In genomic region chr6:85468326-85468725, GRCh38 we compare ENCODE assay signal across 21 cellular contexts. TPM values are rescaled to one million over a fixed set of nuclear protein-coding genes. Genes with fewer than 3 reads are reported as not detected.
DNase-seq lines count a peak whose midpoint lies in the region; ATAC-seq and TF ChIP-seq lines count a peak whose summit lies in the region.
"Had no signal": no experiment of that assay in that cellular context is flagged by ENCODE, and none has a peak within 500 bp of the region (broad histone marks: within the 10 kb centered on the region; RNA-seq: fewer than 3 reads in every experiment).

No MANE protein-coding gene starts in this region.

- H2AFZ ChIP-seq in trophoblast cell (ENCODE audit: insufficient read depth, low read length, poor library complexity), result no peak overlapping the region

- no peak overlapping the region for H3K9ac ChIP-seq in trophoblast cell (ENCODE audit: low read length)

- peak overlapping the region; percentile 13 for H4K91ac ChIP-seq in trophoblast cell (ENCODE audit: low read depth, low read length)

- H4K12ac ChIP-seq in trophoblast cell (ENCODE audit: low read depth, low read length), result no peak overlapping the region

- ATAC-seq in RWPE2 (ENCODE audit: low read depth), result no peak
- ATAC-seq in HG03025 (IDR thresholded peaks at IDR 0.05; ENCODE audit: low FRiP score, unreplicated experiment), result no peak
- ATAC-seq: heart right ventricle, PC-3 had no signal

- no peak for TF ChIP-seq CTCF in RWPE2 (IDR thresholded peaks at IDR 0.05; ENCODE audit: poor library complexity, severe bottlenecking)

- no peak overlapping the region for H3K14ac ChIP-seq in trophoblast cell (ENCODE audit: low read length)

- H3K4me1 ChIP-seq in RWPE2 (ENCODE audit: insufficient read depth, poor library complexity, severe bottlenecking), result peaks cover 41% of the 10 kb centered on the region
- peaks cover 0 to 4% of the 10 kb centered on the region in 2 experiments for H3K4me1 ChIP-seq in trophoblast cell (ENCODE audit: control insufficient read depth in 1 of 2, insufficient read depth in 2 of 2, low read length in 2 of 2)
- H3K4me1 ChIP-seq: HAP-1 had no signal

- no peaks in the 10 kb centered on the region for H3K79me2 ChIP-seq in trophoblast cell (ENCODE audit: control insufficient read depth, insufficient read depth, low read length, poor library complexity)

- DNase-seq in H4 (ENCODE audit: low spot score) (peak; percentile 15), RWPE2 (ENCODE audit: low spot score) (no peak), fibroblast of gingiva (ENCODE audit: low read depth) (peak; percentile 76), trophoblast cell (peak; percentile 86 to 88), putamen (ENCODE audit: low spot score) (no peak), SKM-1 treated with dmso at 0.1 percent for 144 hours (lab: John Stamatoyannopoulos, UW; ENCODE audit: unreplicated experiment) (no peak), NCI-H187 treated with DMSO at 0.1 percent for 48 hours (lab: John Stamatoyannopoulos, UW) (no peak)
- DNase-seq: amniotic stem cell; erythroblast; heart right ventricle; MV-4-11; NCI-H748 treated with DMSO at 0.1 percent for 48 hours; PC-3; stimulated activated CD4-positive, alpha-beta T cell treated with anti-CD3 and anti-CD28 coated beads, Interleukin-4, amount 100 ng/mL, for 24 hours; stimulated activated CD8-positive, alpha-beta memory T cell treated with anti-CD3 and anti-CD28 coated beads, Interleukin-4, amount 100 ng/mL, for 48 hours; SW 1271 had no signal

- no peak overlapping the region for H4K8ac ChIP-seq in trophoblast cell (ENCODE audit: low read depth, low read length)

- H3K79me1 ChIP-seq in trophoblast cell (ENCODE audit: low read length), result no peaks in the 10 kb centered on the region

- H3K18ac ChIP-seq in trophoblast cell (ENCODE audit: low read length), result no peak overlapping the region

- H2BK120ac ChIP-seq in trophoblast cell (ENCODE audit: insufficient read depth, low read length, poor library complexity), result no peak overlapping the region

- H3K23ac ChIP-seq in trophoblast cell (ENCODE audit: low read length), result no peak overlapping the region

- H3K4me3 ChIP-seq in RWPE2 (ENCODE audit: severe bottlenecking) (no peak overlapping the region), trophoblast cell (ENCODE audit: low read depth, low read length) (no peak overlapping the region)
- H3K4me3 ChIP-seq: coronary artery, HAP-1, heart right ventricle, suprapubic skin had no signal

- no peak overlapping the region for H2BK5ac ChIP-seq in trophoblast cell (ENCODE audit: low read depth, low read length, poor library complexity)

- no peak overlapping the region for H3K4ac ChIP-seq in trophoblast cell (ENCODE audit: low read depth, low read length)

- peaks cover 7% of the 10 kb centered on the region for H3K36me3 ChIP-seq in RWPE2 (ENCODE audit: low read depth)
- no peaks in the 10 kb centered on the region for H3K36me3 ChIP-seq in trophoblast cell (ENCODE audit: control insufficient read depth in 1 of 2, insufficient read depth in 2 of 2, low read length in 2 of 2)
- H3K36me3 ChIP-seq: HAP-1, suprapubic skin had no signal

- no peak overlapping the region for H2AK5ac ChIP-seq in trophoblast cell (ENCODE audit: low read length)

- H2BK12ac ChIP-seq in trophoblast cell (ENCODE audit: low read length), result no peak overlapping the region

- H3K9me3 ChIP-seq in RWPE2 (ENCODE audit: severe bottlenecking) (no peaks in the 10 kb centered on the region), trophoblast cell (ENCODE audit: insufficient read depth, low read depth, low read length) (no peaks in the 10 kb centered on the region)
- H3K9me3 ChIP-seq: HAP-1, heart right ventricle, suprapubic skin had no signal

- H3K27ac ChIP-seq in RWPE2 (ENCODE audit: poor library complexity, severe bottlenecking), result peak overlapping the region; percentile 31
- H3K27ac ChIP-seq in trophoblast cell (ENCODE audit: low read depth, low read length), result no peak overlapping the region
- H3K27ac ChIP-seq: heart right ventricle, suprapubic skin, VCaP had no signal

- no peaks in the 10 kb centered on the region for H3K27me3 ChIP-seq in RWPE2 (ENCODE audit: insufficient read depth, poor library complexity, severe bottlenecking)
- no peaks in the 10 kb centered on the region for H3K27me3 ChIP-seq in trophoblast cell (ENCODE audit: insufficient read depth, low read length)
- H3K27me3 ChIP-seq: heart right ventricle, suprapubic skin had no signal

- H3K4me2 ChIP-seq in trophoblast cell (ENCODE audit: low read length), result no peak overlapping the region

RNA-seq across cellular contexts. Expression of gene NT5E, which starts 18.4 kb away (rescaled TPM):
- total RNA-seq in H4 (2014; rRNA removed; shearing (Covaris generic)), result 0.08 and 0.15 TPM in 2 replicates
- polyA plus RNA-seq in trophoblast cell (2013), result 0.22 and 0.33 TPM in 2 replicates

Comparison
In these comparisons a context has a peak if more than half of its experiments do, and no peak if none do; other contexts are left out.
1. DNase-seq: peak in H4 (single experiment), fibroblast of gingiva (single experiment) and trophoblast cell (2 of 2); none in RWPE2 (single experiment), putamen (single experiment), SKM-1 treated with dmso at 0.1 percent for 144 hours (single experiment) and NCI-H187 treated with DMSO at 0.1 percent for 48 hours (single experiment).